In the genomic region with DNA sequence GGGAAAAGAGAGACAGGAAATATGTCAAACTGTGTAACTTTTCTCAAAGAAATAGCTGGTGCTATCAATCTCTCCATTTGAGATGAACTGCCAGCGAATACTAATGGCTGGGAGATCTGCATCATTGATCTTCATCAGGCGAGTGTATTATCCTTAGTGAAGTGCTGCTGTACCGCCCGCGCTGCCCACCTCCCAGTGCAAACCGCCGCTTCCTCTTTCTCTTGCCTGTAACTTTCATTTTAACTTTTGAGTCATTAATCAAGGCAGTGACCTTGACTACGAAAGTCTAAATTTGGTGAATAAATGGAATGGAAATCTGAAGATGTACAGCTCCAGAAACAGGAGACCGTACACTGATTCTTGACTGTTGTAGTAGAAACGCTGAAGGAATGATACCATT, we compare ENCODE assay signal across 12 cellular contexts.
DNase-seq lines count a peak whose midpoint lies in the region; ATAC-seq and TF ChIP-seq lines count a peak whose summit lies in the region.
"Had no signal": no experiment of that assay in that cellular context is flagged by ENCODE, and none has a peak within 500 bp of the region (broad histone marks: within the 10 kb centered on the region; RNA-seq: fewer than 3 reads in every experiment).

No MANE protein-coding gene starts in this region.

- TF ChIP-seq CTCF in tibial nerve (IDR thresholded peaks at IDR 0.05) = no peak
- TF ChIP-seq CTCF in Peyer's patch (IDR thresholded peaks at IDR 0.05) = no peak

- WGBS in tibial nerve, 2 donors = 55 to 67% methylated on average over 10 of the region's 10 CpGs

- no peak for TF ChIP-seq EP300 in tibial nerve (IDR thresholded peaks at IDR 0.05)

- peak; percentile 3 for DNase-seq in activated naive CD8-positive, alpha-beta T cell treated with anti-CD3 and anti-CD28 coated beads, Interleukin-2, amount 50 U/mL, for 24 hours
- DNase-seq in tibial nerve (ENCODE audit: low spot score in 2 of 2) = no peak
- DNase-seq in stimulated activated naive CD8-positive, alpha-beta T cell treated with anti-CD3 and anti-CD28 coated beads, Interleukin-15, Interleukin-2, amounts not matched to agents 100 U/mL and 50 U/mL, for 24 hours = no peak
- DNase-seq in NK-92 (lab: John Stamatoyannopoulos, UW; ENCODE audit: unreplicated experiment) = no peak
- DNase-seq in Peyer's patch = no peak
- DNase-seq: NCI-H1417, SHP77, thyroid gland had no signal

- H3K27ac Mint-ChIP-seq in activated naive CD8-positive, alpha-beta T cell treated with anti-CD3 and anti-CD28 coated beads, Interleukin-2, amount 50 U/mL, for 24 hours = no peak overlapping the region

- TF ChIP-seq POLR2A in tibial nerve (IDR thresholded peaks at IDR 0.05) (no peak), Peyer's patch (IDR thresholded peaks at IDR 0.05) (no peak)

- H3K4me3 ChIP-seq in tibial nerve = no peak overlapping the region
- no peak overlapping the region for H3K4me3 ChIP-seq in Peyer's patch
- H3K4me3 ChIP-seq: cardiac muscle cell, thyroid gland had no signal

- no peaks in the 10 kb centered on the region for H3K27me3 Mint-ChIP-seq in activated naive CD8-positive, alpha-beta T cell treated with anti-CD3 and anti-CD28 coated beads, Interleukin-2, amount 50 U/mL, for 24 hours

- peaks cover 0 to 4% (median 0%) of the 10 kb centered on the region in 4 donors for H3K9me3 ChIP-seq in tibial nerve
- no peaks in the 10 kb centered on the region for H3K9me3 ChIP-seq in Peyer's patch
- H3K9me3 ChIP-seq: thyroid gland had no signal

- ATAC-seq in GM18508 (IDR thresholded peaks at IDR 0.05; ENCODE audit: insufficient read depth, unreplicated experiment) (peak; percentile 75), GM21576 (IDR thresholded peaks at IDR 0.05; ENCODE audit: unreplicated experiment) (peak; percentile 76), HG03432 (IDR thresholded peaks at IDR 0.05; ENCODE audit: unreplicated experiment) (peak; percentile 98)
- ATAC-seq in activated naive CD8-positive, alpha-beta T cell treated with anti-CD3 and anti-CD28 coated beads, Interleukin-2, amount 50 U/mL, for 24 hours = no peak
- no peak for ATAC-seq in stimulated activated naive CD8-positive, alpha-beta T cell treated with anti-CD3 and anti-CD28 coated beads, Interleukin-15, Interleukin-2, amounts not matched to agents 100 U/mL and 50 U/mL, for 24 hours

- H3K4me1 ChIP-seq in tibial nerve = no peaks in the 10 kb centered on the region
- no peaks in the 10 kb centered on the region for H3K4me1 ChIP-seq in Peyer's patch

- no peaks in the 10 kb centered on the region for H3K9me3 Mint-ChIP-seq in activated naive CD8-positive, alpha-beta T cell treated with anti-CD3 and anti-CD28 coated beads, Interleukin-2, amount 50 U/mL, for 24 hours

- H3K36me3 ChIP-seq in tibial nerve (no peaks in the 10 kb centered on the region), Peyer's patch (no peaks in the 10 kb centered on the region)
- H3K36me3 ChIP-seq: cardiac muscle cell, thyroid gland had no signal

- H3K27me3 ChIP-seq in tibial nerve (no peaks in the 10 kb centered on the region), Peyer's patch (no peaks in the 10 kb centered on the region)
- H3K27me3 ChIP-seq: thyroid gland had no signal

- no peak overlapping the region for H3K27ac ChIP-seq in tibial nerve
- no peak overlapping the region for H3K27ac ChIP-seq in Peyer's patch
- H3K27ac ChIP-seq: cardiac muscle cell, thyroid gland had no signal

- no peaks in the 10 kb centered on the region for H3K36me3 Mint-ChIP-seq in activated naive CD8-positive, alpha-beta T cell treated with anti-CD3 and anti-CD28 coated beads, Interleukin-2, amount 50 U/mL, for 24 hours (ENCODE audit: low read depth)

- no peak overlapping the region for H3K4me3 Mint-ChIP-seq in activated naive CD8-positive, alpha-beta T cell treated with anti-CD3 and anti-CD28 coated beads, Interleukin-2, amount 50 U/mL, for 24 hours

- no peaks in the 10 kb centered on the region for H3K4me1 Mint-ChIP-seq in activated naive CD8-positive, alpha-beta T cell treated with anti-CD3 and anti-CD28 coated beads, Interleukin-2, amount 50 U/mL, for 24 hours

Comparison
In these comparisons a context has a peak if more than half of its experiments do, and no peak if none do; other contexts are left out.
1. ATAC-seq: peak in GM18508 (single experiment), GM21576 (single experiment) and HG03432 (single experiment); none in activated naive CD8-positive, alpha-beta T cell treated with anti-CD3 and anti-CD28 coated beads, Interleukin-2, amount 50 U/mL, for 24 hours (single experiment) and stimulated activated naive CD8-positive, alpha-beta T cell treated with anti-CD3 and anti-CD28 coated beads, Interleukin-15, Interleukin-2, amounts not matched to agents 100 U/mL and 50 U/mL, for 24 hours (single experiment).